Comparison of ENCODE assay signal across 8 cellular contexts in genomic region chr1:43140583-43140982, GRCh38. TPM values are rescaled to one million over a fixed set of nuclear protein-coding genes. Genes with fewer than 3 reads are reported as not detected.
"Had no signal": no experiment of that assay in that cellular context is flagged by ENCODE, and none has a peak within 500 bp of the region (broad histone marks: within the 10 kb centered on the region; RNA-seq: fewer than 3 reads in every experiment).

No MANE protein-coding gene starts in this region.

- H3K4me3 Mint-ChIP-seq: IgD-negative memory B cell had no signal

- H3K27ac ChIP-seq: HL-60, KMS-11 had no signal

- H3K4me1 Mint-ChIP-seq: IgD-negative memory B cell had no signal

- FAIRE-seq: HepG2, HTR-8/SVneo had no signal

- H3K9ac ChIP-seq: KMS-11 had no signal

- H3K4me2 ChIP-seq: KMS-11 had no signal

- DNase-seq: IMR-90, KBM-7, KG1 had no signal

- H3K27ac Mint-ChIP-seq: IgD-negative memory B cell had no signal

- ATAC-seq: HepG2 had no signal

RNA-seq across cellular contexts. Expression of gene CFAP57, which starts 31.5 kb away (rescaled TPM):
- total RNA-seq: HepG2 had no signal
